Comparison of ENCODE assay signal across 2 cellular contexts in the genomic region with DNA sequence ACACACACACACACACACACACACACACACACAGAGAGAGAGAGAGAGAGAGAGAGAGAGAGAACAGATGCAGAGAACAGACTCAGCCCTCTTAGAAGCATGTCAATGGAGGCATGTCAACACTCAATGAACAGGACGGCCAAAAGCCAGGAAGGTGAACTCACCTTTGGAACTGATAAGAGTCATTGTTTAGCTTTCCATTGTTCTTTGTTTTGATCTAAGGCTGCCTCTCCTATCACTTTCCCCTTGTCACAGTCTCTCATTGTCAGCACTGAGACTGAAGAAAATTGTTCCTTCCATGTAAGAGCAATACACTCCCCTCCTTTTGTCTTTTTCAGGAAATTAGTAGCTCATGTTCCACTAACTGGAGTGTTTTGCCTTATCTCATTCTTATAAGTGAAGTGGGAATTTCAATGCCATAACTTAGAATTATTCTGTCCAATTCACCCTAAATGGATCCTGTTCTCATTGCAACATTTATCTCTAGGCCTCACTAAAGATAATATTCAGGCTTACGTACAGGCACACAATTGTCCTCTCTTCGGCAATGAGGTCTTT.
TF ChIP-seq lines count a peak whose summit lies in the region.

No MANE protein-coding gene starts in this region.

TF ChIP-seq in GM23338, 12 proteins besides CTCF, POLR2A, EP300 and RAD21 (continued from another document):
- TF ChIP-seq, protein P1, sequence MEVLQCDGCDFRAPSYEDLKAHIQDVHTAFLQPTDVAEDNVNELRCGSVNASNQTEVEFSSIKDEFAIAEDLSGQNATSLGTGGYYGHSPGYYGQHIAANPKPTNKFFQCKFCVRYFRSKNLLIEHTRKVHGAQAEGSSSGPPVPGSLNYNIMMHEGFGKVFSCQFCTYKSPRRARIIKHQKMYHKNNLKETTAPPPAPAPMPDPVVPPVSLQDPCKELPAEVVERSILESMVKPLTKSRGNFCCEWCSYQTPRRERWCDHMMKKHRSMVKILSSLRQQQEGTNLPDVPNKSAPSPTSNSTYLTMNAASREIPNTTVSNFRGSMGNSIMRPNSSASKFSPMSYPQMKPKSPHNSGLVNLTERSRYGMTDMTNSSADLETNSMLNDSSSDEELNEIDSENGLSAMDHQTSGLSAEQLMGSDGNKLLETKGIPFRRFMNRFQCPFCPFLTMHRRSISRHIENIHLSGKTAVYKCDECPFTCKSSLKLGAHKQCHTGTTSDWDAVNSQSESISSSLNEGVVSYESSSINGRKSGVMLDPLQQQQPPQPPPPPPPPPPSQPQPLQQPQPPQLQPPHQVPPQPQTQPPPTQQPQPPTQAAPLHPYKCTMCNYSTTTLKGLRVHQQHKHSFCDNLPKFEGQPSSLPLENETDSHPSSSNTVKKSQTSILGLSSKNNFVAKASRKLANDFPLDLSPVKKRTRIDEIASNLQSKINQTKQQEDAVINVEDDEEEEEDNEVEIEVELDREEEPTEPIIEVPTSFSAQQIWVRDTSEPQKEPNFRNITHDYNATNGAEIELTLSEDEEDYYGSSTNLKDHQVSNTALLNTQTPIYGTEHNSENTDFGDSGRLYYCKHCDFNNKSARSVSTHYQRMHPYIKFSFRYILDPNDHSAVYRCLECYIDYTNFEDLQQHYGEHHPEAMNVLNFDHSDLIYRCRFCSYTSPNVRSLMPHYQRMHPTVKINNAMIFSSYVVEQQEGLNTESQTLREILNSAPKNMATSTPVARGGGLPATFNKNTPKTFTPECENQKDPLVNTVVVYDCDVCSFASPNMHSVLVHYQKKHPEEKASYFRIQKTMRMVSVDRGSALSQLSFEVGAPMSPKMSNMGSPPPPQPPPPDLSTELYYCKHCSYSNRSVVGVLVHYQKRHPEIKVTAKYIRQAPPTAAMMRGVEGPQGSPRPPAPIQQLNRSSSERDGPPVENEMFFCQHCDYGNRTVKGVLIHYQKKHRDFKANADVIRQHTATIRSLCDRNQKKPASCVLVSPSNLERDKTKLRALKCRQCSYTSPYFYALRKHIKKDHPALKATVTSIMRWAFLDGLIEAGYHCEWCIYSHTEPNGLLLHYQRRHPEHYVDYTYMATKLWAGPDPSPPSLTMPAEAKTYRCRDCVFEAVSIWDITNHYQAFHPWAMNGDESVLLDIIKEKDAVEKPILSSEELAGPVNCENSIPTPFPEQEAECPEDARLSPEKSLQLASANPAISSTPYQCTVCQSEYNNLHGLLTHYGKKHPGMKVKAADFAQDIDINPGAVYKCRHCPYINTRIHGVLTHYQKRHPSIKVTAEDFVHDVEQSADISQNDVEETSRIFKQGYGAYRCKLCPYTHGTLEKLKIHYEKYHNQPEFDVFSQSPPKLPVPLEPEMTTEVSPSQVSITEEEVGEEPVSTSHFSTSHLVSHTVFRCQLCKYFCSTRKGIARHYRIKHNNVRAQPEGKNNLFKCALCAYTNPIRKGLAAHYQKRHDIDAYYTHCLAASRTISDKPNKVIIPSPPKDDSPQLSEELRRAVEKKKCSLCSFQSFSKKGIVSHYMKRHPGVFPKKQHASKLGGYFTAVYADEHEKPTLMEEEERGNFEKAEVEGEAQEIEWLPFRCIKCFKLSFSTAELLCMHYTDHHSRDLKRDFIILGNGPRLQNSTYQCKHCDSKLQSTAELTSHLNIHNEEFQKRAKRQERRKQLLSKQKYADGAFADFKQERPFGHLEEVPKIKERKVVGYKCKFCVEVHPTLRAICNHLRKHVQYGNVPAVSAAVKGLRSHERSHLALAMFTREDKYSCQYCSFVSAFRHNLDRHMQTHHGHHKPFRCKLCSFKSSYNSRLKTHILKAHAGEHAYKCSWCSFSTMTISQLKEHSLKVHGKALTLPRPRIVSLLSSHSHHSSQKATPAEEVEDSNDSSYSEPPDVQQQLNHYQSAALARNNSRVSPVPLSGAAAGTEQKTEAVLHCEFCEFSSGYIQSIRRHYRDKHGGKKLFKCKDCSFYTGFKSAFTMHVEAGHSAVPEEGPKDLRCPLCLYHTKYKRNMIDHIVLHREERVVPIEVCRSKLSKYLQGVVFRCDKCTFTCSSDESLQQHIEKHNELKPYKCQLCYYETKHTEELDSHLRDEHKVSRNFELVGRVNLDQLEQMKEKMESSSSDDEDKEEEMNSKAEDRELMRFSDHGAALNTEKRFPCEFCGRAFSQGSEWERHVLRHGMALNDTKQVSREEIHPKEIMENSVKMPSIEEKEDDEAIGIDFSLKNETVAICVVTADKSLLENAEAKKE (CRISPR knock-in tag; IDR thresholded peaks at IDR 0.05): no peak
- TF ChIP-seq STAT1 (IDR thresholded peaks at IDR 0.05; ENCODE audit: unreplicated experiment): no peak
- no peak for TF ChIP-seq JUNB (IDR thresholded peaks at IDR 0.05; ENCODE audit: unreplicated experiment)
- no peak for TF ChIP-seq ZNF331 (CRISPR knock-in tag; IDR thresholded peaks at IDR 0.05; ENCODE audit: low read depth)
- TF ChIP-seq, protein P2, sequence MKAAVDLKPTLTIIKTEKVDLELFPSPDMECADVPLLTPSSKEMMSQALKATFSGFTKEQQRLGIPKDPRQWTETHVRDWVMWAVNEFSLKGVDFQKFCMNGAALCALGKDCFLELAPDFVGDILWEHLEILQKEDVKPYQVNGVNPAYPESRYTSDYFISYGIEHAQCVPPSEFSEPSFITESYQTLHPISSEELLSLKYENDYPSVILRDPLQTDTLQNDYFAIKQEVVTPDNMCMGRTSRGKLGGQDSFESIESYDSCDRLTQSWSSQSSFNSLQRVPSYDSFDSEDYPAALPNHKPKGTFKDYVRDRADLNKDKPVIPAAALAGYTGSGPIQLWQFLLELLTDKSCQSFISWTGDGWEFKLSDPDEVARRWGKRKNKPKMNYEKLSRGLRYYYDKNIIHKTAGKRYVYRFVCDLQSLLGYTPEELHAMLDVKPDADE (IDR thresholded peaks at IDR 0.05): no peak

TF ChIP-seq in neural cell, 6 proteins besides CTCF, POLR2A, EP300 and RAD21 (continued from another document):
- TF ChIP-seq, protein P3, sequence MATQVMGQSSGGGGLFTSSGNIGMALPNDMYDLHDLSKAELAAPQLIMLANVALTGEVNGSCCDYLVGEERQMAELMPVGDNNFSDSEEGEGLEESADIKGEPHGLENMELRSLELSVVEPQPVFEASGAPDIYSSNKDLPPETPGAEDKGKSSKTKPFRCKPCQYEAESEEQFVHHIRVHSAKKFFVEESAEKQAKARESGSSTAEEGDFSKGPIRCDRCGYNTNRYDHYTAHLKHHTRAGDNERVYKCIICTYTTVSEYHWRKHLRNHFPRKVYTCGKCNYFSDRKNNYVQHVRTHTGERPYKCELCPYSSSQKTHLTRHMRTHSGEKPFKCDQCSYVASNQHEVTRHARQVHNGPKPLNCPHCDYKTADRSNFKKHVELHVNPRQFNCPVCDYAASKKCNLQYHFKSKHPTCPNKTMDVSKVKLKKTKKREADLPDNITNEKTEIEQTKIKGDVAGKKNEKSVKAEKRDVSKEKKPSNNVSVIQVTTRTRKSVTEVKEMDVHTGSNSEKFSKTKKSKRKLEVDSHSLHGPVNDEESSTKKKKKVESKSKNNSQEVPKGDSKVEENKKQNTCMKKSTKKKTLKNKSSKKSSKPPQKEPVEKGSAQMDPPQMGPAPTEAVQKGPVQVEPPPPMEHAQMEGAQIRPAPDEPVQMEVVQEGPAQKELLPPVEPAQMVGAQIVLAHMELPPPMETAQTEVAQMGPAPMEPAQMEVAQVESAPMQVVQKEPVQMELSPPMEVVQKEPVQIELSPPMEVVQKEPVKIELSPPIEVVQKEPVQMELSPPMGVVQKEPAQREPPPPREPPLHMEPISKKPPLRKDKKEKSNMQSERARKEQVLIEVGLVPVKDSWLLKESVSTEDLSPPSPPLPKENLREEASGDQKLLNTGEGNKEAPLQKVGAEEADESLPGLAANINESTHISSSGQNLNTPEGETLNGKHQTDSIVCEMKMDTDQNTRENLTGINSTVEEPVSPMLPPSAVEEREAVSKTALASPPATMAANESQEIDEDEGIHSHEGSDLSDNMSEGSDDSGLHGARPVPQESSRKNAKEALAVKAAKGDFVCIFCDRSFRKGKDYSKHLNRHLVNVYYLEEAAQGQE (IDR thresholded peaks at IDR 0.05; ENCODE audit: borderline replicate concordance): no peak
- TF ChIP-seq POLR2AphosphoS5 (IDR thresholded peaks at IDR 0.05): peak; percentile 49
TF ChIP-seq in neural cell: peak in this region for 1.
